ENCODE assay signal across 8 cellular contexts in genomic region chr16:29338891-29339290, GRCh38.
DNase-seq lines count a peak whose midpoint lies in the region; ATAC-seq, FAIRE-seq and TF ChIP-seq lines count a peak whose summit lies in the region.
"Not testable (repeated sequence)": the region's sequence is repeated elsewhere in the genome, so short reads cannot be mapped to it uniquely, and the experiment has no call there.

No MANE protein-coding gene starts in this region.

- not testable (repeated sequence) for H3K36me3 ChIP-seq in Karpas-422 (ENCODE audit: insufficient read depth, low read length); GM12878 (ENCODE audit: control insufficient read depth in 2 of 2, insufficient read depth in 2 of 2, low read length in 1 of 2); spleen

- not testable (repeated sequence) for H3K9me3 ChIP-seq in Karpas-422 (ENCODE audit: low read length); GM12878 (replicated peaks; ENCODE audit: control insufficient read depth, insufficient read depth, low read length); spleen

- TF ChIP-seq EP300 in GM12878 (IDR thresholded peaks at IDR 0.05; ENCODE audit: borderline replicate concordance in 1 of 2, control insufficient read depth in 1 of 2, low read depth in 2 of 2, low read length in 2 of 2) = not testable (repeated sequence)

- not testable (repeated sequence) for DNase-seq in Karpas-422; GM12878 (ENCODE audit: low read depth, low spot score); spleen

- not testable (repeated sequence) for H4K20me1 ChIP-seq in Karpas-422 (ENCODE audit: insufficient read depth, low read depth, low read length); GM12878 (ENCODE audit: control insufficient read depth, insufficient read depth)

- ATAC-seq in GM18498 (IDR thresholded peaks at IDR 0.05; ENCODE audit: unreplicated experiment) (peak; percentile 17), GM19023 (IDR thresholded peaks at IDR 0.05; ENCODE audit: unreplicated experiment) (peak; percentile 4), GM21447 (IDR thresholded peaks at IDR 0.05; ENCODE audit: unreplicated experiment) (peak; percentile 12), HG02623 (IDR thresholded peaks at IDR 0.05; ENCODE audit: unreplicated experiment) (peak; percentile 19), HG03175 (IDR thresholded peaks at IDR 0.05; ENCODE audit: unreplicated experiment) (peak; percentile 11), GM12878 (peak; percentile 23)

- TF ChIP-seq POLR2A in GM12878 (IDR thresholded peaks at IDR 0.05; ENCODE audit: low read depth, low read length); spleen (IDR thresholded peaks at IDR 0.05): not testable (repeated sequence)

- H3K27ac ChIP-seq in Karpas-422 (ENCODE audit: low read length) = peak overlapping the region; percentile 96
- not testable (repeated sequence) for H3K27ac ChIP-seq in GM12878 (ENCODE audit: control insufficient read depth, insufficient read depth)
- H3K27ac ChIP-seq in spleen = peak overlapping the region in 5 of 8 donors; percentile 27 to 73 (median 50)

- BruUV-seq in GM12878 (replicated peaks; lab: Mats Ljungman, UMichigan) = TSS peak; percentile 66

- H3K4me1 ChIP-seq in Karpas-422 (ENCODE audit: low read length) (peaks cover 59% of the 10 kb centered on the region), GM12878 (ENCODE audit: control insufficient read depth, insufficient read depth, low read length) (peaks cover 13% of the 10 kb centered on the region), spleen (peaks cover 0 to 50% (median 10%) of the 10 kb centered on the region in 6 donors)

- POLR2A ChIA-PET in GM12878 (lab: Charles Lee) = interaction anchor here (0.6 kb wide), 1 partner anchor 143 kb away, joined by 4 read pairs; no protein-coding TSS in a partner anchor

- H3K4me2 ChIP-seq in Karpas-422 (ENCODE audit: low read depth, low read length, poor library complexity, severe bottlenecking) (peak overlapping the region; percentile 55), GM12878 (ENCODE audit: control insufficient read depth, insufficient read depth) (peak overlapping the region; percentile 45)

- not testable (repeated sequence) for TF ChIP-seq RAD21 in GM12878 (IDR thresholded peaks at IDR 0.05; ENCODE audit: insufficient read depth, low read depth, low read length)

- intact Hi-C loops in GM12878 (cut with micrococcal nuclease; ENCODE audit: unreplicated experiment); spleen (cut with DNase I; ENCODE audit: low total_unique reads): not testable (repeated sequence)

- not testable (repeated sequence) for H3K9me2 ChIP-seq in Karpas-422 (replicated peaks; ENCODE audit: insufficient read depth, low read length)

- H2AFZ ChIP-seq in Karpas-422 (ENCODE audit: low read length); GM12878 (ENCODE audit: control insufficient read depth, low read depth, low read length): not testable (repeated sequence)

- peak overlapping the region; percentile 32; the same call in 1 of the 2 replicates for H3K4me3 ChIP-seq in Karpas-422 (ENCODE audit: low read length)
- not testable (repeated sequence) for H3K4me3 ChIP-seq in GM12878, spleen

- not testable (repeated sequence) for FAIRE-seq in GM12878 (lab: Jason Lieb, UNC)

- H3K79me2 ChIP-seq in Karpas-422 (ENCODE audit: low read length); GM12878 (ENCODE audit: control insufficient read depth, insufficient read depth, low read length): not testable (repeated sequence)

- RAD21 ChIA-PET in GM12878 (lab: Charles Lee; ENCODE audit: unreplicated experiment) = not testable (repeated sequence)

- CTCF ChIA-PET in GM12878 (lab: Yijun Ruan, JAX) = not testable (repeated sequence)

- not testable (repeated sequence) for TF ChIP-seq CTCF in GM12878 (IDR thresholded peaks at IDR 0.05 in 2 of 3, conservative IDR thresholded peaks at IDR 0.05 in 1 of 3; ENCODE audit: control insufficient read depth in 2 of 3, extremely low read depth in 1 of 3, insufficient read depth in 1 of 3, low read depth in 3 of 3, low read length in 3 of 3); spleen (IDR thresholded peaks at IDR 0.05 in 8 of 11, conservative IDR thresholded peaks at IDR 0.05 in 3 of 11)

- in situ Hi-C loops in GM12878 (cut with MboI) = not testable (repeated sequence)

- SMC1A ChIA-PET in GM12878 (lab: Charles Lee; ENCODE audit: uncharacterized antibody, unreplicated experiment) = not testable (repeated sequence)

- H3K9ac ChIP-seq in Karpas-422 (ENCODE audit: low read length) = peak overlapping the region; percentile 58
- H3K9ac ChIP-seq in GM12878 (ENCODE audit: control insufficient read depth, insufficient read depth, low read length) = not testable (repeated sequence)

- not testable (repeated sequence) for H3K27me3 ChIP-seq in Karpas-422 (ENCODE audit: low read length); GM12878 (replicated peaks in 1 of 2; ENCODE audit: control insufficient read depth in 2 of 2, insufficient read depth in 2 of 2, low read length in 1 of 2); spleen (replicated peaks in 1 of 7)

- 30% methylated on average over 6 of the region's 6 CpGs for WGBS in GM12878 (ENCODE audit: insufficient coverage, insufficient replicate concordance, low lambda C conversion rate, missing lambda C conversion rate)
- WGBS in spleen, 5 donors = 57 to 86% (median 70%) methylated on average over 3 to 6 of the region's 6 CpGs
